ENCODE assay signal across 11 cellular contexts in genomic region chr6:150238857-150239407, GRCh38.
"Had no signal": no experiment of that assay in that cellular context is flagged by ENCODE, and none has a peak within 500 bp of the region (broad histone marks: within the 10 kb centered on the region; RNA-seq: fewer than 3 reads in every experiment).

No MANE protein-coding gene starts in this region.

- FAIRE-seq: frontal cortex had no signal

- ATAC-seq: stimulated activated effector memory CD8-positive, alpha-beta T cell treated with anti-CD3 and anti-CD28 coated beads, Interleukin-12 subunit alpha, Interleukin-12 subunit beta, amount 100 ng/mL, for 72 hours had no signal

- H3K9me3 ChIP-seq: ascending aorta, ovary, right atrium auricular region, thyroid gland, vagina had no signal

- H3K27ac ChIP-seq: ascending aorta, cardiac muscle cell, ovary, vagina, VCaP had no signal

- H3K27me3 ChIP-seq: ascending aorta, cardiac muscle cell, ovary, right atrium auricular region, thyroid gland, vagina had no signal

- DNase-seq: activated CD4-positive, alpha-beta memory T cell treated with anti-CD3 and anti-CD28 coated beads, Interleukin-2, amount 10 ng/mL, durations not matched to agents 7 days and 5 days; ovary; T-helper 9 cell had no signal

- H3K4me3 ChIP-seq: ascending aorta, cardiac muscle cell, ovary, right atrium auricular region, thyroid gland, vagina had no signal

- H3K4me1 ChIP-seq: ascending aorta, vagina had no signal

- H3K36me3 ChIP-seq: ascending aorta, cardiac muscle cell, ovary, right atrium auricular region, thyroid gland, vagina had no signal
